Comparison of ENCODE assay signal across 8 cellular contexts in the genomic region with DNA sequence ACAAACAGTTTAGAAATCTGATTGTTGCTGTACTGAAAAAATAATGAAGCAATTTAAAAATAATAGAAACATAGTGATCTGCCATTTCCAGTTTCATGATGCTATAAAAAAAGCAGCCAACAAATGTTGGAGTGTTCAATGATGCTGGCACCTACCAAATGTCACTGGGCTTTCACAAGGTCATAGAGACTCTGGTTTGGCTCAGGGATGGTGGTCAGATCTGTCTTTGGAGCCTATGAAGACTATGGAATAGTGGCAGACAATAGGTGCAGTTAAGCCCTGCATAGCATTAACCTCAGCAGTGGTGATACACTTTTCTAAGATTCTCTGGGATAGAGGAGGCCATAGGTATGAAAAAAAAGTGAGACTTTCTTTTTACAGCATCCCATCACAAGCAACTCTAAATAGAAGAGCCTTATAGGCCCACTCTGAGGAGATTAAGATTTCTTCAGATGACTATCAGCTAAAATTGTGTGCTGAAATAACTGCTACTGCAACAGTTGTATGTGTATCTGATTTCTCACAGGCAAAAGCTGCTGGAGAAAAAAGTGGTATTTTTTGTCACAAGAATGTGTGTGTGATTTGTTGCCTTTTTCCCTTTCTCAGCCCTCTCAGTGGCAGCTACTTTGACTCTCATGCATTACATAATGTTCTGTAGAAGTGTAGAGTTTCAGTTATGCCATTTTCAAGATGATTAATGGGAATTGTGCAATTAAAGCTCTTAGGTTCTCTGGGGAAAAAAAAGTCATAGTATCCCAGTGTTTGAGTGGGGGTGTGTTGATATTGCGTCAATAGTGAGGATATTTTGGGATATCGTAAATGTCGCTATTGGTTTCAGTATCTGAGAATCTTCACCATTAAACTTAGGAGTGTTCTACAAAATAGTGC.
DNase-seq lines count a peak whose midpoint lies in the region; ATAC-seq and TF ChIP-seq lines count a peak whose summit lies in the region.

No MANE protein-coding gene starts in this region.

- CTCF ChIA-PET in HEK293T (lab: Yijun Ruan, JAX), result interaction anchor here (0.7 kb wide), 1 partner anchor 1644 kb away, joined by 8 read pairs; no protein-coding TSS in a partner anchor

- DNase-seq in HEK293T (ENCODE audit: extremely low spot score) (peak; percentile 47), SHP77 treated with DMSO at 0.1 percent for 48 hours (lab: John Stamatoyannopoulos, UW) (peak; percentile 65), foreskin keratinocyte (peak in 1 of 2 donors; percentile 66)

- peaks cover 41% of the 10 kb centered on the region for H3K36me3 Mint-ChIP-seq in stimulated activated memory B cell treated with anti-CD40 and anti-IgM and Interleukin-4, amounts not matched to agents 10 μg/mL and 1 μg/mL and 100 μg/mL, for 72 hours

- peaks cover 44% of the 10 kb centered on the region for H3K4me1 Mint-ChIP-seq in stimulated activated memory B cell treated with anti-CD40 and anti-IgM and Interleukin-4, amounts not matched to agents 10 μg/mL and 1 μg/mL and 100 μg/mL, for 72 hours

- no peaks in the 10 kb centered on the region for H3K4me1 ChIP-seq in foreskin keratinocyte

- no peaks in the 10 kb centered on the region for H3K27me3 ChIP-seq in foreskin keratinocyte

- peaks cover 2% of the 10 kb centered on the region for H3K9me3 Mint-ChIP-seq in stimulated activated memory B cell treated with anti-CD40 and anti-IgM and Interleukin-4, amounts not matched to agents 10 μg/mL and 1 μg/mL and 100 μg/mL, for 72 hours

- no peak overlapping the region for H3K27ac ChIP-seq in foreskin keratinocyte

- POLR2A ChIA-PET in HEK293T (lab: Yijun Ruan, JAX), result interaction anchor here (0.5 to 1.1 kb wide), 3 partner anchors 25 to 720 kb away, joined by 3 read pairs; no protein-coding TSS in a partner anchor

- H3K27me3 Mint-ChIP-seq in stimulated activated memory B cell treated with anti-CD40 and anti-IgM and Interleukin-4, amounts not matched to agents 10 μg/mL and 1 μg/mL and 100 μg/mL, for 72 hours, result no peaks in the 10 kb centered on the region

- TF ChIP-seq CTCF in foreskin keratinocyte (conservative IDR thresholded peaks at IDR 0.05), result no peak

- H3K4me3 Mint-ChIP-seq in stimulated activated memory B cell treated with anti-CD40 and anti-IgM and Interleukin-4, amounts not matched to agents 10 μg/mL and 1 μg/mL and 100 μg/mL, for 72 hours, result no peak overlapping the region

- H3K27ac Mint-ChIP-seq in stimulated activated memory B cell treated with anti-CD40 and anti-IgM and Interleukin-4, amounts not matched to agents 10 μg/mL and 1 μg/mL and 100 μg/mL, for 72 hours, result peak overlapping the region; percentile 14

- peak; percentile 15 for ATAC-seq in foreskin keratinocyte
- no peak for ATAC-seq in stimulated activated memory B cell treated with anti-CD40 and anti-IgM and Interleukin-4, amounts not matched to agents 10 μg/mL and 1 μg/mL and 100 μg/mL, for 72 hours
- no peak for ATAC-seq in GM18870 (IDR thresholded peaks at IDR 0.05; ENCODE audit: unreplicated experiment)
- no peak for ATAC-seq in HG02884 (IDR thresholded peaks at IDR 0.05; ENCODE audit: unreplicated experiment)
- no peak for ATAC-seq in GM21381 (IDR thresholded peaks at IDR 0.05; ENCODE audit: unreplicated experiment)
- ATAC-seq in GM19395 (IDR thresholded peaks at IDR 0.05; ENCODE audit: unreplicated experiment), result no peak

TF ChIP-seq in HEK293T, 16 proteins besides CTCF, POLR2A, EP300 and RAD21:
- TF ChIP-seq TARDBP (IDR thresholded peaks at IDR 0.05) (no peak), FOXM1 (IDR thresholded peaks at IDR 0.05; ENCODE audit: borderline replicate concordance) (peak; percentile 46; the same call in 1 of the 2 replicates), ARNT (IDR thresholded peaks at IDR 0.05) (0 out of 2 replicates have a peak, but pooled peaks have one; percentile 24), FOXK2 (IDR thresholded peaks at IDR 0.05) (no peak; the same call in 1 of the 2 replicates), SP1 (IDR thresholded peaks at IDR 0.05) (no peak), HDGF (IDR thresholded peaks at IDR 0.05; ENCODE audit: borderline replicate concordance) (no peak), CTBP1 (IDR thresholded peaks at IDR 0.05; ENCODE audit: borderline replicate concordance) (peak; percentile 90), LEF1 (IDR thresholded peaks at IDR 0.05; ENCODE audit: borderline replicate concordance) (0 out of 2 replicates have a peak, but pooled peaks have one; percentile 15), NFRKB (IDR thresholded peaks at IDR 0.05) (no peak), ZNF384 (IDR thresholded peaks at IDR 0.05) (peak; percentile 87)
- TF ChIP-seq, protein P1, sequence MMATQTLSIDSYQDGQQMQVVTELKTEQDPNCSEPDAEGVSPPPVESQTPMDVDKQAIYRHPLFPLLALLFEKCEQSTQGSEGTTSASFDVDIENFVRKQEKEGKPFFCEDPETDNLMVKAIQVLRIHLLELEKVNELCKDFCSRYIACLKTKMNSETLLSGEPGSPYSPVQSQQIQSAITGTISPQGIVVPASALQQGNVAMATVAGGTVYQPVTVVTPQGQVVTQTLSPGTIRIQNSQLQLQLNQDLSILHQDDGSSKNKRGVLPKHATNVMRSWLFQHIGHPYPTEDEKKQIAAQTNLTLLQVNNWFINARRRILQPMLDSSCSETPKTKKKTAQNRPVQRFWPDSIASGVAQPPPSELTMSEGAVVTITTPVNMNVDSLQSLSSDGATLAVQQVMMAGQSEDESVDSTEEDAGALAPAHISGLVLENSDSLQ (IDR thresholded peaks at IDR 0.05), result peak; percentile 96
